ENCODE assay signal across 10 cellular contexts in genomic region chrX:135112096-135112729, GRCh38. TPM values are rescaled to one million over a fixed set of nuclear protein-coding genes. Genes with fewer than 3 reads are reported as not detected.
DNase-seq lines count a peak whose midpoint lies in the region; ATAC-seq, FAIRE-seq and TF ChIP-seq lines count a peak whose summit lies in the region.
"Had no signal": no experiment of that assay in that cellular context is flagged by ENCODE, and none has a peak within 500 bp of the region (broad histone marks: within the 10 kb centered on the region; RNA-seq: fewer than 3 reads in every experiment).

No MANE protein-coding gene starts in this region.

- no peaks in the 10 kb centered on the region for H3K9me3 ChIP-seq in small intestine (ENCODE audit: control insufficient read depth, low read depth)

- peaks cover 0 to 3% of the 10 kb centered on the region in 2 donors for H3K27me3 ChIP-seq in small intestine (ENCODE audit: control insufficient read depth in 2 of 2, insufficient read depth in 2 of 2, low read length in 2 of 2)

- H3K9me3 Mint-ChIP-seq in activated CD4-positive, alpha-beta T cell treated with anti-CD3 and anti-CD28 coated beads, Interleukin-2, amount 10 ng/mL, durations not matched to agents 7 days and 5 days: no peaks in the 10 kb centered on the region
- H3K9me3 Mint-ChIP-seq: natural killer cell treated with Interleukin-12 subunit alpha and Interleukin-12 subunit beta and Interleukin-15 and Interleukin-18, amount 100 ng/mL, for 72 hours had no signal

- peak; percentile 55 for FAIRE-seq in GM12891 (lab: Jason Lieb, UNC)
- FAIRE-seq in small intestine (lab: Jason Lieb, UNC): no peak

- TF ChIP-seq CTCF in C4-2B (conservative IDR thresholded peaks at IDR 0.05) (peak; percentile 78), LNCAP (IDR thresholded peaks at IDR 0.05) (peak; percentile 55; the same call in 1 of the 2 replicates)

- POLR2A ChIA-PET in activated CD4-positive, alpha-beta T cell treated with anti-CD3 and anti-CD28 coated beads, Interleukin-2, amount 10 ng/mL, durations not matched to agents 7 days and 5 days (lab: Charles Lee): no interaction called here

- H3K4me3 Mint-ChIP-seq in activated CD4-positive, alpha-beta T cell treated with anti-CD3 and anti-CD28 coated beads, Interleukin-2, amount 10 ng/mL, durations not matched to agents 7 days and 5 days: no peak overlapping the region
- H3K4me3 Mint-ChIP-seq: natural killer cell treated with Interleukin-12 subunit alpha and Interleukin-12 subunit beta and Interleukin-15 and Interleukin-18, amount 100 ng/mL, for 72 hours had no signal

- peaks cover 24% of the 10 kb centered on the region for H3K27me3 Mint-ChIP-seq in activated CD4-positive, alpha-beta T cell treated with anti-CD3 and anti-CD28 coated beads, Interleukin-2, amount 10 ng/mL, durations not matched to agents 7 days and 5 days

- no peaks in the 10 kb centered on the region for H3K4me1 Mint-ChIP-seq in activated CD4-positive, alpha-beta T cell treated with anti-CD3 and anti-CD28 coated beads, Interleukin-2, amount 10 ng/mL, durations not matched to agents 7 days and 5 days

- 19 to 29% (median 24%) methylated on average over 5 of the region's 5 CpGs for WGBS in small intestine, 3 donors

- no peak for DNase-seq in GM12891 (ENCODE audit: insufficient read length, low spot score)
- DNase-seq in activated CD4-positive, alpha-beta T cell treated with anti-CD3 and anti-CD28 coated beads, Interleukin-2, amount 10 ng/mL, durations not matched to agents 7 days and 5 days: peak; percentile 41
- peak; percentile 38 for DNase-seq in fibroblast of peridontal ligament (ENCODE audit: extremely low read depth)
- peak; percentile 22 for DNase-seq in small intestine
- no peak for DNase-seq in putamen (ENCODE audit: low spot score)

- H3K36me3 ChIP-seq in small intestine (ENCODE audit: control insufficient read depth in 2 of 2, insufficient read depth in 2 of 2, low read length in 2 of 2): no peaks in the 10 kb centered on the region

- no peaks in the 10 kb centered on the region for H3K4me1 ChIP-seq in small intestine (ENCODE audit: control insufficient read depth in 2 of 2, insufficient read depth in 1 of 2, low read depth in 1 of 2, low read length in 1 of 2)

- no peak overlapping the region; the same call in 1 of the 2 replicates for H3K27ac ChIP-seq in C4-2B
- no peak overlapping the region for H3K27ac ChIP-seq in small intestine (ENCODE audit: low read depth in 1 of 2, low read length in 1 of 2)
- H3K27ac ChIP-seq: SK-N-MC had no signal

- CTCF ChIA-PET in activated CD4-positive, alpha-beta T cell treated with anti-CD3 and anti-CD28 coated beads, Interleukin-2, amount 10 ng/mL, durations not matched to agents 7 days and 5 days (lab: Charles Lee): interaction anchor here (1.4 kb wide), 1 partner anchor 74 kb away, joined by 4 read pairs; no protein-coding TSS in a partner anchor

- no peak for TF ChIP-seq POLR2A in GM12891 (IDR thresholded peaks at IDR 0.05; ENCODE audit: low read depth, low read length)

- H3K4me3 ChIP-seq in small intestine (ENCODE audit: low read depth in 1 of 2, low read length in 2 of 2): no peak overlapping the region
- H3K4me3 ChIP-seq: SK-N-MC had no signal

- no peak for ATAC-seq in GM21786 (IDR thresholded peaks at IDR 0.05; ENCODE audit: unreplicated experiment)

- no peaks in the 10 kb centered on the region for H3K36me3 Mint-ChIP-seq in activated CD4-positive, alpha-beta T cell treated with anti-CD3 and anti-CD28 coated beads, Interleukin-2, amount 10 ng/mL, durations not matched to agents 7 days and 5 days (ENCODE audit: low read depth)
- H3K36me3 Mint-ChIP-seq: natural killer cell treated with Interleukin-12 subunit alpha and Interleukin-12 subunit beta and Interleukin-15 and Interleukin-18, amount 100 ng/mL, for 72 hours had no signal

- H3K27ac Mint-ChIP-seq in activated CD4-positive, alpha-beta T cell treated with anti-CD3 and anti-CD28 coated beads, Interleukin-2, amount 10 ng/mL, durations not matched to agents 7 days and 5 days: no peak overlapping the region
- H3K27ac Mint-ChIP-seq: natural killer cell treated with Interleukin-12 subunit alpha and Interleukin-12 subunit beta and Interleukin-15 and Interleukin-18, amount 100 ng/mL, for 72 hours had no signal

TF ChIP-seq in GM12891, 5 proteins besides CTCF, POLR2A, EP300 and RAD21:
- TF ChIP-seq POU2F2 (IDR thresholded peaks at IDR 0.05; ENCODE audit: low read depth, low read length): no peak
- no peak for TF ChIP-seq TAF1 (IDR thresholded peaks at IDR 0.05; ENCODE audit: low read depth, low read length)
- TF ChIP-seq SPI1 (IDR thresholded peaks at IDR 0.05; ENCODE audit: low read depth, low read length): no peak
- no peak for TF ChIP-seq PAX5 (IDR thresholded peaks at IDR 0.05; ENCODE audit: insufficient read depth, low read length, severe bottlenecking)
- TF ChIP-seq POLR2AphosphoS5 (IDR thresholded peaks at IDR 0.05; ENCODE audit: low read depth, low read length): no peak

RNA-seq across cellular contexts. Expression of gene ETDB, which starts 8.1 kb away (rescaled TPM):
- not detected for polyA plus RNA-seq in GM12891 (2012; ENCODE audit: low read depth, missing spikeins)
- total RNA-seq in activated CD4-positive, alpha-beta T cell treated with anti-CD3 and anti-CD28 coated beads, Interleukin-2, amount 10 ng/mL, durations not matched to agents 7 days and 5 days: not detected
- not detected for polyA plus RNA-seq in small intestine
- total RNA-seq: natural killer cell treated with Interleukin-12 subunit alpha and Interleukin-12 subunit beta and Interleukin-15 and Interleukin-18, amount 100 ng/mL, for 72 hours had no signal

RNA-seq across cellular contexts. Expression of gene SMIM10L2B, which starts 13.7 kb away (rescaled TPM):
- not detected for polyA plus RNA-seq in GM12891 (2012; ENCODE audit: low read depth, missing spikeins)
- total RNA-seq in activated CD4-positive, alpha-beta T cell treated with anti-CD3 and anti-CD28 coated beads, Interleukin-2, amount 10 ng/mL, durations not matched to agents 7 days and 5 days: under 1 TPM in 1 of 2 experiments, not detected in 1; 0.06 TPM
- polyA plus RNA-seq in small intestine: 1 to 10 TPM in 1 of 3 donors, under 1 TPM in 1, not detected in 1; 0.27 to 1.6 TPM
- total RNA-seq: natural killer cell treated with Interleukin-12 subunit alpha and Interleukin-12 subunit beta and Interleukin-15 and Interleukin-18, amount 100 ng/mL, for 72 hours had no signal

RNA-seq across cellular contexts. Expression of gene CT55, which starts 59.0 kb away (rescaled TPM):
- not detected for polyA plus RNA-seq in GM12891 (2012; ENCODE audit: low read depth, missing spikeins)
- not detected for total RNA-seq in activated CD4-positive, alpha-beta T cell treated with anti-CD3 and anti-CD28 coated beads, Interleukin-2, amount 10 ng/mL, durations not matched to agents 7 days and 5 days
- not detected for polyA plus RNA-seq in small intestine
- total RNA-seq: natural killer cell treated with Interleukin-12 subunit alpha and Interleukin-12 subunit beta and Interleukin-15 and Interleukin-18, amount 100 ng/mL, for 72 hours had no signal

Comparison
In these comparisons a context has a peak if more than half of its experiments do, and no peak if none do; other contexts are left out.
1. DNase-seq: peak in activated CD4-positive, alpha-beta T cell treated with anti-CD3 and anti-CD28 coated beads, Interleukin-2, amount 10 ng/mL, durations not matched to agents 7 days and 5 days (single experiment), fibroblast of peridontal ligament (single experiment) and small intestine (single experiment); none in GM12891 (single experiment) and putamen (single experiment).